In the genomic region with DNA sequence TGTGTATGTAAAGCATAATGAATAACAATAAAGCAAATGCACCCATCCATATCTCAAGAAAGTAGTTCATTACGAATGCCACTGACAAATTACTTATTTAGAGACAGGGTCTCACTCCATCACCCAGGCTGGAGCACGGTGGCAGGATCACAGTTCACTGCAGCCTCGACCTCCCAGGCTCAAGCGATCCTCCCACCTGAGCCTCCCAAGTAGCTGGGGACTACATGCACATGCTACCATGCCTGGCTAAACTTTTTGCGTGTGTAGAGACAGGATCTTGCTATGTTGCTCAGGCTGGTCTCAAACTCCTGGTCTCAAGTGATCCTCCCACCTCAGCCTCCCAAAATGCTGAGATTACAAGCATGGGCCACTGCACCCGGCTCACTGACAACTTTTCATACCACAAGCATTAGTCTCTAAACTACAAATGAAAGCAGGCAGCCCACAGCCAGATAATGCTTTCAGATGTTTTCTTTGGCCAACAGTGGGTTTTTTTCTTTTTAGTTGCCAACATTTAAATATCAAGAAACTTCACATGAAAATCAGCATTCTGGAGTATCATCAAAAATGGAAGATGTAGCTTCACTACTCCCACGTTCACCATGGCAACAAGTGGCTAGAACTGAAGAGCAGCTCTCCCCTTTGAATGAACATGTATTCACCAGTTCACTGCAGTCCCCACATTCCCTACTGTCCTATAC, we compare ENCODE assay signal across 14 cellular contexts. TPM values are rescaled to one million over a fixed set of nuclear protein-coding genes. Genes with fewer than 3 reads are reported as not detected.
DNase-seq lines count a peak whose midpoint lies in the region; ATAC-seq and TF ChIP-seq lines count a peak whose summit lies in the region.
"Had no signal": no experiment of that assay in that cellular context is flagged by ENCODE, and none has a peak within 500 bp of the region (broad histone marks: within the 10 kb centered on the region; RNA-seq: fewer than 3 reads in every experiment).

No MANE protein-coding gene starts in this region.

- peaks cover 13% of the 10 kb centered on the region for H3K4me1 ChIP-seq in OCI-LY7 (ENCODE audit: insufficient read depth, low read length, poor library complexity, severe bottlenecking)
- H3K4me1 ChIP-seq: HAP-1 had no signal

- H3K9me2 ChIP-seq in OCI-LY7 (ENCODE audit: insufficient read depth, low read length): no peaks in the 10 kb centered on the region

- no peak overlapping the region for H2AFZ ChIP-seq in OCI-LY7 (ENCODE audit: low read length)

- no peak overlapping the region for H3K4me2 ChIP-seq in OCI-LY7 (ENCODE audit: low read length)

- peaks cover 37% of the 10 kb centered on the region for H3K36me3 Mint-ChIP-seq in activated CD8-positive, alpha-beta T cell treated with anti-CD3 and anti-CD28 coated beads for 36 hours (ENCODE audit: low read depth)
- H3K36me3 Mint-ChIP-seq in activated CD8-positive, alpha-beta T cell treated with anti-CD3 and anti-CD28 coated beads, Interleukin-2, amount 10 ng/mL, durations not matched to agents 7 days and 5 days (ENCODE audit: low read depth): peaks cover 36% of the 10 kb centered on the region
- H3K36me3 Mint-ChIP-seq in activated B cell treated with CpG ODN at 0.5 μM for 24 hours (ENCODE audit: low read depth): peaks cover 65% of the 10 kb centered on the region

- DNase-seq in activated CD8-positive, alpha-beta T cell treated with anti-CD3 and anti-CD28 coated beads for 36 hours: peak; percentile 34
- DNase-seq in activated CD8-positive, alpha-beta T cell treated with anti-CD3 and anti-CD28 coated beads, Interleukin-2, amount 10 ng/mL, durations not matched to agents 7 days and 5 days: no peak
- DNase-seq in activated B cell treated with CpG ODN at 0.5 μM for 24 hours: no peak
- peak; percentile 97 for DNase-seq in fibroblast of the aortic adventitia (ENCODE audit: low read depth)
- DNase-seq in stromal cell of bone marrow (ENCODE audit: low read depth): peak; percentile 83
- no peak for DNase-seq in OCI-LY7 (ENCODE audit: low spot score)
- no peak for DNase-seq in glomerular visceral epithelial cell (ENCODE audit: extremely low spot score)
- DNase-seq: 8988T; activated T-cell treated with anti-CD3 and anti-CD28 coated beads, Interleukin-2, amount 50 U/mL, for 1 hour; NCI-H82; WERI-Rb-1 had no signal

- H3K79me2 ChIP-seq in OCI-LY7 (ENCODE audit: insufficient read depth, low read depth, low read length): no peaks in the 10 kb centered on the region

- no peak overlapping the region for H3K4me3 ChIP-seq in fibroblast of the aortic adventitia (ENCODE audit: low read depth, low read length)
- no peak overlapping the region for H3K4me3 ChIP-seq in OCI-LY7 (ENCODE audit: low read depth, low read length, poor library complexity, severe bottlenecking)
- H3K4me3 ChIP-seq: HAP-1, tibial nerve had no signal

- H3K9me3 Mint-ChIP-seq in activated CD8-positive, alpha-beta T cell treated with anti-CD3 and anti-CD28 coated beads for 36 hours: no peaks in the 10 kb centered on the region
- no peaks in the 10 kb centered on the region for H3K9me3 Mint-ChIP-seq in activated CD8-positive, alpha-beta T cell treated with anti-CD3 and anti-CD28 coated beads, Interleukin-2, amount 10 ng/mL, durations not matched to agents 7 days and 5 days (ENCODE audit: insufficient read depth)
- no peaks in the 10 kb centered on the region for H3K9me3 Mint-ChIP-seq in activated B cell treated with CpG ODN at 0.5 μM for 24 hours

- POLR2A ChIA-PET in activated CD8-positive, alpha-beta T cell treated with anti-CD3 and anti-CD28 coated beads for 36 hours (lab: Charles Lee): no interaction called here
- POLR2A ChIA-PET in activated CD8-positive, alpha-beta T cell treated with anti-CD3 and anti-CD28 coated beads, Interleukin-2, amount 10 ng/mL, durations not matched to agents 7 days and 5 days (lab: Charles Lee): no interaction called here
- POLR2A ChIA-PET in activated B cell treated with CpG ODN at 0.5 μM for 24 hours (lab: Charles Lee): no interaction called here
- POLR2A ChIA-PET in OCI-LY7 (lab: Charles Lee): no interaction called here

- H3K9me3 ChIP-seq in OCI-LY7 (ENCODE audit: low read length): no peaks in the 10 kb centered on the region
- H3K9me3 ChIP-seq: HAP-1, tibial nerve had no signal

- intact Hi-C loops in activated CD8-positive, alpha-beta T cell treated with anti-CD3 and anti-CD28 coated beads for 36 hours (cut with micrococcal nuclease): no loop called here
- intact Hi-C loops in activated B cell treated with CpG ODN at 0.5 μM for 24 hours (cut with micrococcal nuclease): no loop called here
- intact Hi-C loops in OCI-LY7 (cut with micrococcal nuclease; ENCODE audit: unreplicated experiment): loop anchor here (2.0 kb wide), 1 partner anchor 17 kb away; no protein-coding TSS in a partner anchor

- no peak for ATAC-seq in activated CD8-positive, alpha-beta T cell treated with anti-CD3 and anti-CD28 coated beads for 36 hours
- no peak for ATAC-seq in activated CD8-positive, alpha-beta T cell treated with anti-CD3 and anti-CD28 coated beads, Interleukin-2, amount 10 ng/mL, durations not matched to agents 7 days and 5 days
- no peak for ATAC-seq in activated B cell treated with CpG ODN at 0.5 μM for 24 hours (ENCODE audit: low read depth)
- ATAC-seq in GM18907 (IDR thresholded peaks at IDR 0.05; ENCODE audit: unreplicated experiment): no peak

- H3K36me3 ChIP-seq in OCI-LY7 (ENCODE audit: insufficient read depth, low read length): peaks cover 14% of the 10 kb centered on the region; the same call in 1 of the 2 replicates
- H3K36me3 ChIP-seq: tibial nerve had no signal

- no peak overlapping the region for H3K4me3 Mint-ChIP-seq in activated CD8-positive, alpha-beta T cell treated with anti-CD3 and anti-CD28 coated beads for 36 hours
- H3K4me3 Mint-ChIP-seq in activated CD8-positive, alpha-beta T cell treated with anti-CD3 and anti-CD28 coated beads, Interleukin-2, amount 10 ng/mL, durations not matched to agents 7 days and 5 days: no peak overlapping the region
- H3K4me3 Mint-ChIP-seq in activated B cell treated with CpG ODN at 0.5 μM for 24 hours: no peak overlapping the region

- H3K27ac ChIP-seq in OCI-LY7 (ENCODE audit: low read depth, low read length, poor library complexity, severe bottlenecking): no peak overlapping the region
- H3K27ac ChIP-seq: WERI-Rb-1 had no signal

- no peaks in the 10 kb centered on the region for H3K27me3 Mint-ChIP-seq in activated CD8-positive, alpha-beta T cell treated with anti-CD3 and anti-CD28 coated beads for 36 hours
- no peaks in the 10 kb centered on the region for H3K27me3 Mint-ChIP-seq in activated CD8-positive, alpha-beta T cell treated with anti-CD3 and anti-CD28 coated beads, Interleukin-2, amount 10 ng/mL, durations not matched to agents 7 days and 5 days (ENCODE audit: low read depth)
- no peaks in the 10 kb centered on the region for H3K27me3 Mint-ChIP-seq in activated B cell treated with CpG ODN at 0.5 μM for 24 hours

- no peak for TF ChIP-seq CTCF in activated CD8-positive, alpha-beta T cell treated with anti-CD3 and anti-CD28 coated beads for 36 hours (IDR thresholded peaks at IDR 0.05)
- no peak for TF ChIP-seq CTCF in activated B cell treated with CpG ODN at 0.5 μM for 24 hours (IDR thresholded peaks at IDR 0.05)
- no peak for TF ChIP-seq CTCF in fibroblast of the aortic adventitia (IDR thresholded peaks at IDR 0.05; ENCODE audit: insufficient read depth, low read length)
- no peak for TF ChIP-seq CTCF in OCI-LY7 (conservative IDR thresholded peaks at IDR 0.05; ENCODE audit: low read length)

- no peak overlapping the region for H3K27ac Mint-ChIP-seq in activated CD8-positive, alpha-beta T cell treated with anti-CD3 and anti-CD28 coated beads for 36 hours
- no peak overlapping the region for H3K27ac Mint-ChIP-seq in activated CD8-positive, alpha-beta T cell treated with anti-CD3 and anti-CD28 coated beads, Interleukin-2, amount 10 ng/mL, durations not matched to agents 7 days and 5 days
- peak overlapping the region; percentile 41 for H3K27ac Mint-ChIP-seq in activated B cell treated with CpG ODN at 0.5 μM for 24 hours

- peaks cover 64% of the 10 kb centered on the region for H3K4me1 Mint-ChIP-seq in activated CD8-positive, alpha-beta T cell treated with anti-CD3 and anti-CD28 coated beads for 36 hours (ENCODE audit: low read depth)
- peaks cover 44% of the 10 kb centered on the region for H3K4me1 Mint-ChIP-seq in activated CD8-positive, alpha-beta T cell treated with anti-CD3 and anti-CD28 coated beads, Interleukin-2, amount 10 ng/mL, durations not matched to agents 7 days and 5 days (ENCODE audit: low read depth)
- H3K4me1 Mint-ChIP-seq in activated B cell treated with CpG ODN at 0.5 μM for 24 hours: peaks cover 88% of the 10 kb centered on the region

- CTCF ChIA-PET in activated CD8-positive, alpha-beta T cell treated with anti-CD3 and anti-CD28 coated beads for 36 hours (lab: Charles Lee): interaction anchor here (0.7 kb wide), 1 partner anchor 9 kb away, joined by 3 read pairs; no protein-coding TSS in a partner anchor
- CTCF ChIA-PET in activated CD8-positive, alpha-beta T cell treated with anti-CD3 and anti-CD28 coated beads, Interleukin-2, amount 10 ng/mL, durations not matched to agents 7 days and 5 days (lab: Charles Lee): no interaction called here
- CTCF ChIA-PET in activated B cell treated with CpG ODN at 0.5 μM for 24 hours (lab: Charles Lee) (no interaction called here), OCI-LY7 (lab: Charles Lee; ENCODE audit: unreplicated experiment) (no interaction called here)

- no TSS peak for BruUV-seq in OCI-LY7 (replicated peaks; lab: Mats Ljungman, UMichigan)

- H4K20me1 ChIP-seq in OCI-LY7 (ENCODE audit: insufficient read depth, low read length): peaks cover 14% of the 10 kb centered on the region

RNA-seq across cellular contexts. Expression of a gene that starts 7.7 kb away (rescaled TPM):
- total RNA-seq in activated CD8-positive, alpha-beta T cell treated with anti-CD3 and anti-CD28 coated beads for 36 hours: 10 to 100 TPM; 69.6 to 75.9 TPM
- 10 to 100 TPM; 72.4 to 75.8 TPM for total RNA-seq in activated CD8-positive, alpha-beta T cell treated with anti-CD3 and anti-CD28 coated beads, Interleukin-2, amount 10 ng/mL, durations not matched to agents 7 days and 5 days
- total RNA-seq in activated B cell treated with CpG ODN at 0.5 μM for 24 hours (287 and 310 TPM in 2 replicates), fibroblast of the aortic adventitia (ENCODE audit: low replicate concordance) (54.0 and 72.9 TPM in 2 replicates), OCI-LY7 (2022) (89.3 and 95.1 TPM in 2 replicates)
- 31.4 and 37.1 TPM in 2 replicates for total RNA-seq in OCI-LY7 (2014; rRNA removed; shearing (Covaris generic))

Comparison
In these comparisons a context has a peak if more than half of its experiments do, and no peak if none do; other contexts are left out.
1. DNase-seq: peak in activated CD8-positive, alpha-beta T cell treated with anti-CD3 and anti-CD28 coated beads for 36 hours (single experiment), fibroblast of the aortic adventitia (single experiment) and stromal cell of bone marrow (single experiment); none in activated CD8-positive, alpha-beta T cell treated with anti-CD3 and anti-CD28 coated beads, Interleukin-2, amount 10 ng/mL, durations not matched to agents 7 days and 5 days (single experiment), activated B cell treated with CpG ODN at 0.5 μM for 24 hours (single experiment), OCI-LY7 (single experiment) and glomerular visceral epithelial cell (single experiment).